In the genomic region with DNA sequence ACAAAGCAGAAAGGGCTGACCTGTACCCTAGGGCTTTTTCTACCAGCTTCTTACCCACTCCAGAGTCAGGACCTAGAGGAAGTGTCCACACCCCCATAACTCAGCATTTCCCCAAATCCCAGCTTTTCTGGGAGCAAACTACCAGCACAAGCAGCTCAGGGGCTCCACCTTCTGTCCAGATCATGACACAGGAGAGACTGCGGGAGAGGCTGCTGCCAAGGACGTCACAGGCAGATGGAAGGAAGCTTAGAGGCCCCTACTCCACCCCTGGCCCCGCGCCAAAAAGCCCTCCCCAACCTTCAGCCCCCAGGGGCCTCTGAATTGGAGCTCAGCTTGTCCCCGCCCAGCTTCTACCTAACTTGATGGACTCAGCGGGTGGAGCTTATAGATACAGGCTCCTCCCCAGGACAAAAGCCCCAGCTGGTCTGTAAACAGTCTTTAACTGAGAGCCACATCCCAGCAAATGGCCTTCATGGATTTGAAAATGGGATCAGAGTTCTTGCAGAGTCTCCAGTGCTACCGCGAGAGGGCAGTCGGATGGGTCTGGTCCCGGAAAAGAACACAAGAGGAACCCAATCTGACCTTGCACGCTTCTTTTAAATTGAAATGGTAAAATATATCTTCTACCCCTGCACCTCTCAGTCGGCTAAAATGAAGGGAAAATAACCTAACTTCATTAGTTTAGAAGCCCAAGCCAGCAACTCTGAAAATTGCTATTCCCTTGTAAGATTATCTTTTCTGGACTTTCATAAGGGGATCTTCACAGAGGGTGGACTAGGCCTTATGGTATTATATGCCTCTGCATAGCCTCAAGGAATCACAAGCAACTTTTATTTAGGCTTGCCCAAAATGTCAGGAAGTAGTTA, we compare ENCODE assay signal across 7 cellular contexts. TPM values are rescaled to one million over a fixed set of nuclear protein-coding genes. Genes with fewer than 3 reads are reported as not detected.
DNase-seq lines count a peak whose midpoint lies in the region; ATAC-seq and TF ChIP-seq lines count a peak whose summit lies in the region.

No MANE protein-coding gene starts in this region.

- in situ Hi-C loops in astrocyte of the spinal cord (cut with HindIII; ENCODE audit: low sequenced_read_pairs) = no loop called here

- DNase-seq in NCI-H187 (lab: John Stamatoyannopoulos, UW) (peak; percentile 99 to 100), T1000 (lab: John Stamatoyannopoulos, UW) (peak; percentile 99), astrocyte of the spinal cord (ENCODE audit: low read depth, low spot score) (peak; percentile 100), hypothalamus (lab: John Stamatoyannopoulos, UW) (peak; percentile 56 to 97 (median 91)), sciatic nerve (ENCODE audit: low spot score) (peak; percentile 100)

- peak; percentile 82 for TF ChIP-seq CTCF in astrocyte of the spinal cord (IDR thresholded peaks at IDR 0.05; ENCODE audit: low read depth, low read length)

- ATAC-seq in GM18502 (IDR thresholded peaks at IDR 0.05; ENCODE audit: poor library complexity, unreplicated experiment) (peak; percentile 57), HG02943 (IDR thresholded peaks at IDR 0.05; ENCODE audit: low read depth, unreplicated experiment) (peak; percentile 56), sciatic nerve (peak; percentile 93)

- peak overlapping the region; percentile 81 for H3K4me3 ChIP-seq in astrocyte of the spinal cord (ENCODE audit: low read depth, low read length)

- intact Hi-C loops in sciatic nerve (cut with DNase I) = no loop called here

RNA-seq across cellular contexts. Expression of a gene that starts 6.8 kb away (rescaled TPM):
- total RNA-seq in sciatic nerve = 148 TPM

RNA-seq across cellular contexts. Expression of a gene that starts 8.9 kb away (rescaled TPM):
- total RNA-seq in sciatic nerve = 246 TPM

RNA-seq across cellular contexts. Expression of a gene that starts 51.2 kb away (rescaled TPM):
- total RNA-seq in sciatic nerve = 157 TPM

Comparison
In these comparisons a context has a peak if more than half of its experiments do, and no peak if none do; other contexts are left out.
1. Peak in every context shown above with its lines: DNase-seq, ATAC-seq and H3K4me3 ChIP-seq.